17 cellular contexts compared by ENCODE assay signal in the genomic region with DNA sequence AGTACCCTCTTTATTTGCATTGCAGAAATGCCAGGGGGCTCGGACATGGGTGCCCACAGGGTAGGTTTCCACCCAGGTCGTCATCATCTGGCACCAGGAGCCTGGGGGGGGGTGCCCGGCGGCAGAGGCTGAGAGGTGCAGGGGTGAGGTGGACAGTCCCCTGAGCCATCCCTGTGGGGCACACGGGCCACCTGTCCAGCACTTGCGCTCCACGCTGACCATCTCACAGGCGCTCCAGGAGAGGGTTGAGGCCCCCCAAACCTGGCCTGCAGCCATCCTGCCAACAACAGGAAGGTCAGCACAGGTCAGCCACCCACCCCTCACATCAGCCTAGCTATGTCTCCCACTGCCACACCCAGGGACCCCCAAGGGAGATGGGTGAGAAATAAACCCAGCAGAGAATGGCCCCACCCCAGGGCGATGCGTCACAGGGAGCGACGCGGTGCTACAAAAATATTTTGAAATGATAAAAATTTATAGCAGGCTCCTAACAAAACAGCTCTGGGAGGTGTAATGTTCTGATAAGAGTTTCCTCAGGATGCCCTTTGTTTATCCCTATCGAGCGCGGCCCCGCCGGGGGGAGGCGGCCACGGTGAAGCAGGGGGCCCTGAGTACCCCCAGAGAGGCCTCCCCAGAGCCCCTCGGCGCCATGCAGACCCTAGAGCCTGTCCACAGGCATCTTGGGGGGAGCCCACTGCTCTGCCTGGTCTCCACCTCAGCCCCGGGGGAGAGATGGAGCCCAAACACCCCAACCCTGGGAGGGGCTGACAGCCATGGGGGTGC. TPM values are rescaled to one million over a fixed set of nuclear protein-coding genes. Genes with fewer than 3 reads are reported as not detected.
DNase-seq lines count a peak whose midpoint lies in the region; ATAC-seq and TF ChIP-seq lines count a peak whose summit lies in the region.
"Had no signal": no experiment of that assay in that cellular context is flagged by ENCODE, and none has a peak within 500 bp of the region (broad histone marks: within the 10 kb centered on the region; RNA-seq: fewer than 3 reads in every experiment).

No MANE protein-coding gene starts in this region.

- H3K4me3 ChIP-seq in Panc1 (ENCODE audit: low read depth in 2 of 2, low read length in 2 of 2) = no peak overlapping the region
- no peak overlapping the region for H3K4me3 ChIP-seq in fibroblast of pulmonary artery (replicated peaks; ENCODE audit: low read depth, low read length)
- no peak overlapping the region for H3K4me3 ChIP-seq in ovary
- H3K4me3 ChIP-seq: GM23248, hepatocyte had no signal

- H3K27me3 Mint-ChIP-seq in CD14-positive monocyte (ENCODE audit: low read depth in 3 of 3) = no peaks in the 10 kb centered on the region
- H3K27me3 Mint-ChIP-seq: CD8-positive, alpha-beta memory T cell; stimulated activated naive CD8-positive, alpha-beta T cell treated with anti-CD3 and anti-CD28 coated beads, Interleukin-15, amount 100 ng/mL, for 72 hours had no signal

- BruUV-seq in Panc1 (replicated peaks; lab: Mats Ljungman, UMichigan) = no TSS peak

- H3K4me3 Mint-ChIP-seq in CD14-positive monocyte = no peak overlapping the region
- H3K4me3 Mint-ChIP-seq: CD8-positive, alpha-beta memory T cell; stimulated activated naive CD8-positive, alpha-beta T cell treated with anti-CD3 and anti-CD28 coated beads, Interleukin-15, amount 100 ng/mL, for 72 hours had no signal

- TF ChIP-seq CTCF in CD14-positive monocyte (IDR thresholded peaks at IDR 0.05) (no peak), Panc1 (IDR thresholded peaks at IDR 0.05) (no peak), fibroblast of pulmonary artery (IDR thresholded peaks at IDR 0.05; ENCODE audit: low read length, missing control alignments) (no peak), ovary (IDR thresholded peaks at IDR 0.05) (no peak)

- H3K27ac Mint-ChIP-seq in CD14-positive monocyte = no peak overlapping the region
- H3K27ac Mint-ChIP-seq: progenitor cell of endocrine pancreas had no signal

- ATAC-seq in Panc1 = peak; percentile 12; the same call in 1 of the 2 replicates
- ATAC-seq: stimulated activated naive CD8-positive, alpha-beta T cell treated with anti-CD3 and anti-CD28 coated beads, Interleukin-15, amount 100 ng/mL, for 72 hours had no signal

- intact Hi-C loops in CD14-positive monocyte (cut with micrococcal nuclease) (no loop called here), Panc1 (cut with micrococcal nuclease; ENCODE audit: unreplicated experiment) (no loop called here), ovary (cut with DNase I) (no loop called here)

- H3K36me3 ChIP-seq in Panc1 (ENCODE audit: control insufficient read depth, insufficient read depth, low read length) = no peaks in the 10 kb centered on the region
- H3K36me3 ChIP-seq in ovary = no peaks in the 10 kb centered on the region

- H3K27me3 ChIP-seq in Panc1 (ENCODE audit: control insufficient read depth, insufficient read depth, low read length) (no peaks in the 10 kb centered on the region), ovary (no peaks in the 10 kb centered on the region)
- H3K27me3 ChIP-seq: hepatocyte had no signal

- H3K4me1 ChIP-seq in Panc1 (ENCODE audit: control insufficient read depth, insufficient read depth, low read length) (peaks cover 77% of the 10 kb centered on the region), ovary (ENCODE audit: insufficient read depth) (peaks cover 3% of the 10 kb centered on the region)

- DNase-seq in CD14-positive monocyte (ENCODE audit: low spot score) (peak; percentile 40), Panc1 (ENCODE audit: low read depth, low spot score) (no peak), fibroblast of pulmonary artery (ENCODE audit: low read depth) (peak; percentile 47), ovary (peak; percentile 6 to 40 (median 28)), NCI-H2196 (lab: John Stamatoyannopoulos, UW; ENCODE audit: unreplicated experiment) (no peak), inferior parietal cortex (ENCODE audit: extremely low spot score) (no peak), NCI-H128 (lab: John Stamatoyannopoulos, UW; ENCODE audit: unreplicated experiment) (no peak), SHP77 (lab: John Stamatoyannopoulos, UW) (no peak)
- DNase-seq: activated CD4-positive, alpha-beta T cell treated with anti-CD3 and anti-CD28 coated beads, Interleukin-2, amount 50 U/mL, for 48 hours; GM23248; IMR-90; mammary epithelial cell; NCI-H146; stimulated activated naive CD8-positive, alpha-beta T cell treated with anti-CD3 and anti-CD28 coated beads, Interleukin-15, amount 100 ng/mL, for 72 hours had no signal

- 53 to 65% (median 60%) methylated on average over 23 of the region's 23 CpGs for WGBS in ovary, 3 donors

- peaks cover 11 to 47% of the 10 kb centered on the region in 2 donors for H3K36me3 Mint-ChIP-seq in CD14-positive monocyte

- no peak for TF ChIP-seq POLR2A in ovary (IDR thresholded peaks at IDR 0.05)

- POLR2A ChIA-PET in Panc1 (lab: Charles Lee) = no interaction called here

- in situ Hi-C loops in Panc1 (cut with HindIII; ENCODE audit: low pct_unique_long_range_greater_than_20kb, low sequenced_read_pairs) = no loop called here

- no peak for TF ChIP-seq EP300 in ovary (IDR thresholded peaks at IDR 0.05)

- CTCF ChIA-PET in Panc1 (lab: Charles Lee) = interaction anchor here (1.3 kb wide), 1 partner anchor 9 kb away, joined by 3 read pairs; no protein-coding TSS in a partner anchor

- H3K27ac ChIP-seq in Panc1 (ENCODE audit: low read length) = peak overlapping the region; percentile 69
- H3K27ac ChIP-seq in ovary = no peak overlapping the region
- H3K27ac ChIP-seq: GM23248, hepatocyte had no signal

- H3K9me3 ChIP-seq in Panc1 (ENCODE audit: control insufficient read depth, insufficient read depth, low read depth, low read length) (no peaks in the 10 kb centered on the region), ovary (no peaks in the 10 kb centered on the region)

- no peaks in the 10 kb centered on the region for H3K9me3 Mint-ChIP-seq in CD14-positive monocyte
- H3K9me3 Mint-ChIP-seq: CD8-positive, alpha-beta memory T cell; stimulated activated naive CD8-positive, alpha-beta T cell treated with anti-CD3 and anti-CD28 coated beads, Interleukin-15, amount 100 ng/mL, for 72 hours had no signal

- H3K4me1 Mint-ChIP-seq in CD14-positive monocyte = no peaks in the 10 kb centered on the region

RNA-seq across cellular contexts. Expression of gene GNB1L, which starts 21.0 kb away (rescaled TPM):
- polyA plus RNA-seq in CD14-positive monocyte (1 to 10 TPM; 4.8 to 6.0 TPM), ovary (1 to 10 TPM in 1 of 2 donors, not detected in 1; 5.1 TPM)
- total RNA-seq in Panc1 (2021; ENCODE audit: unreplicated experiment) (12.2 TPM), ovary (10 to 100 TPM in 2 of 7 donors, 1 to 10 TPM in 5; 3.1 to 14.9 (median 6.0) TPM)
- polyA plus RNA-seq in Panc1 (2012; ENCODE audit: insufficient read length) = 10.2 TPM

RNA-seq across cellular contexts. Expression of gene RTL10, which starts 21.0 kb away (rescaled TPM):
- polyA plus RNA-seq in CD14-positive monocyte = 1 to 10 TPM; 1.4 to 1.5 TPM
- 26.7 TPM for total RNA-seq in Panc1 (2021; ENCODE audit: unreplicated experiment)
- 22.5 TPM for polyA plus RNA-seq in Panc1 (2012; ENCODE audit: insufficient read length)
- 10 to 100 TPM in 6 of 7 donors, 1 to 10 TPM in 1; 9.1 to 54.3 (median 16.7) TPM for total RNA-seq in ovary
- 1 to 10 TPM; 7.1 to 7.3 TPM for polyA plus RNA-seq in ovary

Comparison
In these comparisons a context has a peak if more than half of its experiments do, and no peak if none do; other contexts are left out.
1. DNase-seq: peak in CD14-positive monocyte (single experiment), fibroblast of pulmonary artery (single experiment) and ovary (5 of 5); none in Panc1 (single experiment), NCI-H2196 (single experiment), inferior parietal cortex (single experiment), NCI-H128 (single experiment) and SHP77 (0 of 2).